ENCODE assay signal across 1 cellular context in genomic region chr3:33055107-33055591, GRCh38.
TF ChIP-seq lines count a peak whose summit lies in the region.

No MANE protein-coding gene starts in this region.

TF ChIP-seq in GM12878, 131 proteins besides CTCF, POLR2A, EP300 and RAD21:
- TF ChIP-seq CREB1 (IDR thresholded peaks at IDR 0.05; ENCODE audit: low read depth) (peak; percentile 17; the same call in 1 of the 2 replicates), ETV6 (conservative IDR thresholded peaks at IDR 0.05 in 1 of 2, IDR thresholded peaks at IDR 0.05 in 1 of 2; ENCODE audit: borderline replicate concordance in 1 of 2, low read depth in 1 of 2) (peak in 1 of 2 experiments; percentile 52; a peak in 1 of 4 replicates), SPI1 (IDR thresholded peaks at IDR 0.05; ENCODE audit: borderline replicate concordance, insufficient read depth, low read depth, low read length) (peak; percentile 27; the same call in 1 of the 2 replicates), RUNX3 (IDR thresholded peaks at IDR 0.05; ENCODE audit: low read length) (peak; percentile 64)
TF ChIP-seq in GM12878: peak in this region for 4; not testable (repeated sequence) for 127.
